In the genomic region with DNA sequence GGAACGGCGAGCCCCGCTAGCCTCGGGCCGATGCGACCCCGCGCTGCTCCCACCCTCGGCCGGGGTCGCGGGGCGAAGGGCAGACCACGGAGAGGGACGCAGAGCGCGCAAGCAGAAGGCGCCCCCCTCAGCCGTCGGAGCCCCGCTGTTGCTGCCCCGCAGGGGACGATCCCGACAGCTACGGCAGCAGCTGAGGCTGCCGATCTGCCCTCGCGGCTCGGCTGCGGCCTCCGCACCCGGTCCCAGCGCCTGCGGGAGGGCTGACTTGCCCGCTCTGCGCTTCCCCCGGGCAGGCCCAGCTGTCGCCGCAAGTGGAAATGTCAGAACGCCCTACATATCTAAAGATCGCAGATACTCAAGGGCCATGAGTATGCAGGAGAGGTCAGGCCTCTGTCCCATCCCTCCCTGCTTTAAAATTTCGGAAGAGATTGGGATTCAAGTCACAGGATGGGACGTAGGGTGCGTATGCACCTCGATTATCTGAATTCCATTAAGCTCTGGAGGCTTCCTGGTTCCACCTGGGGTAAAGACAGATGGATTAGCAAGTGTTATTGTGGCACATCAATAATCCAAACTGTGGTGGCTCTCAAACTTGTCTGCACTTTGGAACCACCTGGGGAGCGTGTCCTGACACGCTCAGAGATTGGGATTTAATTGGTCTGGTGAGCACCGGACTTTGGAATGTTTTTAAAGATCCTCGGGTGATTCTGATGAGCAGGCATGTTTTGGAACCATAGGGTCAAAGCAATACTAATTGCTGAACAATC, we compare ENCODE assay signal across 8 cellular contexts. TPM values are rescaled to one million over a fixed set of nuclear protein-coding genes. Genes with fewer than 3 reads are reported as not detected.
A peak's percentile ranks its signal among the peaks of the same experiment; 100 is the strongest.
DNase-seq lines count a peak whose midpoint lies in the region; ATAC-seq and TF ChIP-seq lines count a peak whose summit lies in the region.

Gene CRPPA, minus strand, starts transcription at position 206 of the 767 bp plus-strand sequence. CDS start 216 bp downstream, outside the sequence.

- H3K9me3 ChIP-seq in psoas muscle: no peaks in the 10 kb centered on the region

- H3K4me1 ChIP-seq in psoas muscle: peaks cover 12% of the 10 kb centered on the region

- no peaks in the 10 kb centered on the region for H3K27me3 ChIP-seq in BJ (ENCODE audit: control insufficient read depth, insufficient read depth, low read length)
- H3K27me3 ChIP-seq in psoas muscle (ENCODE audit: insufficient read depth in 3 of 3, low read length in 2 of 3): no peaks in the 10 kb centered on the region

- no peak for TF ChIP-seq CTCF in BJ (IDR thresholded peaks at IDR 0.05; ENCODE audit: insufficient read depth, low read depth, low read length)
- no peak for TF ChIP-seq CTCF in psoas muscle (IDR thresholded peaks at IDR 0.05)

- intact Hi-C loops in psoas muscle (cut with DNase I): loop anchor here in 1 of 2 donors (10.0 kb wide), 1 partner anchor 347 kb away; no protein-coding TSS in a partner anchor

- DNase-seq in BJ (ENCODE audit: low read depth) (no peak), SK-N-DZ (ENCODE audit: low spot score) (peak; percentile 42), anterior cingulate cortex (lab: John Stamatoyannopoulos, UW) (peak in 36 of 58 donors; percentile 13 to 81 (median 54)), hepatic stellate cell (ENCODE audit: low spot score) (peak; percentile 18), psoas muscle (peak; percentile 41 to 67), epidermal melanocyte (ENCODE audit: insufficient read length, low spot score) (no peak)

- 4 to 7% (median 5%) methylated on average over 32 to 49 of the region's 49 CpGs for WGBS in psoas muscle, 3 donors

- ATAC-seq in GM19395 (IDR thresholded peaks at IDR 0.05; ENCODE audit: unreplicated experiment) (peak; percentile 43), HG03439 (IDR thresholded peaks at IDR 0.05; ENCODE audit: unreplicated experiment) (peak; percentile 18), psoas muscle (peak; percentile 57 to 68 (median 60))

- POLR2A ChIA-PET in BJ (lab: Charles Lee): no interaction called here

- H3K4me3 ChIP-seq in BJ (ENCODE audit: low read depth, low read length): peak within 1 kb of the TSS; percentile 54
- H3K4me3 ChIP-seq in psoas muscle: peak within 1 kb of the TSS; percentile 88

- H3K27ac ChIP-seq in psoas muscle: peak within 1 kb of the TSS; percentile 96

- CTCF ChIA-PET in BJ (lab: Yijun Ruan, JAX): no interaction called here

- H3K36me3 ChIP-seq in BJ (ENCODE audit: control insufficient read depth, insufficient read depth, low read length) (no peaks in the 10 kb centered on the region), psoas muscle (ENCODE audit: insufficient read depth in 1 of 2, low read depth in 1 of 2) (no peaks in the 10 kb centered on the region)

RNA-seq across cellular contexts. Expression of gene CRPPA, which starts in this region (rescaled TPM):
- 0.39 and 0.78 TPM in 2 replicates for polyA plus RNA-seq in BJ (2011; rRNA removed)
- 0.62 and 0.90 TPM in 2 replicates for polyA minus RNA-seq in BJ (2011; rRNA and poly(A)+ RNA removed)
- 0.48 and 0.68 TPM in 2 replicates for polyA plus RNA-seq in SK-N-DZ (2014; cell fraction: cytosol; rRNA removed)
- polyA plus RNA-seq in SK-N-DZ (2014; cell fraction: nucleus; rRNA removed): 0.08 and 0.57 TPM in 2 replicates
- 1 to 10 TPM; 2.2 to 4.1 (median 3.5) TPM for total RNA-seq in psoas muscle
- 1 to 10 TPM in 1 of 3 donors, under 1 TPM in 2; 0.30 to 1.1 (median 0.79) TPM for polyA plus RNA-seq in psoas muscle

Comparison
In these comparisons a context has a peak if more than half of its experiments do, and no peak if none do; other contexts are left out.
1. DNase-seq: peak in SK-N-DZ (single experiment), anterior cingulate cortex (36 of 58), hepatic stellate cell (single experiment) and psoas muscle (2 of 2); none in BJ (single experiment) and epidermal melanocyte (single experiment).
2. Peak in every context shown above with its lines, with median percentiles within 50 percentile points of each other: ATAC-seq.